8 cellular contexts compared by ENCODE assay signal in genomic region chr4:139556071-139556734, GRCh38. TPM values are rescaled to one million over a fixed set of nuclear protein-coding genes. Genes with fewer than 3 reads are reported as not detected.
DNase-seq lines count a peak whose midpoint lies in the region; ATAC-seq lines count a peak whose summit lies in the region.

Gene SETD7 (minus strand): TSS chr4:139556219. CDS start chr4:139556137, 82 bp downstream.

- intact Hi-C loops in left cardiac atrium (cut with DNase I) = no loop called here

- H3K27ac ChIP-seq in angular gyrus (ENCODE audit: low read depth, low read length) (peak within 1 kb of the TSS; percentile 92), urinary bladder (ENCODE audit: low read depth) (peak within 1 kb of the TSS; percentile 97)

- H3K27me3 Mint-ChIP-seq in T-helper 17 cell = no peaks in the 10 kb centered on the region

- peak within 1 kb of the TSS; percentile 69 for H3K4me3 ChIP-seq in HAP-1
- peak within 1 kb of the TSS; percentile 81 for H3K4me3 ChIP-seq in urinary bladder (ENCODE audit: low read depth, low read length)

- DNase-seq in DMS153 (lab: John Stamatoyannopoulos, UW) = peak; percentile 67
- peak; percentile 73 to 85 for DNase-seq in HAP-1 (ENCODE audit: low spot score in 2 of 2)
- peak; percentile 34 for DNase-seq in NCI-H1105 (lab: John Stamatoyannopoulos, UW)
- peak; percentile 37 to 53 (median 49) for DNase-seq in T-helper 17 cell
- peak; percentile 85 for DNase-seq in left cardiac atrium
- DNase-seq in pons (ENCODE audit: low spot score) = peak; percentile 79

- H3K27ac Mint-ChIP-seq in T-helper 17 cell = peak within 1 kb of the TSS; percentile 99

- no peaks in the 10 kb centered on the region for H3K27me3 ChIP-seq in HAP-1 (ENCODE audit: low read depth)

- in situ Hi-C loops in HAP-1 (cut with MboI; ENCODE audit: low sequenced_read_pairs) = no loop called here

- peak within 1 kb of the TSS; percentile 99 for H3K4me3 Mint-ChIP-seq in T-helper 17 cell

- peaks cover 5% of the 10 kb centered on the region for H3K36me3 Mint-ChIP-seq in T-helper 17 cell (ENCODE audit: low read depth)

- H3K36me3 ChIP-seq in HAP-1 (replicated peaks) (no peaks in the 10 kb centered on the region), urinary bladder (ENCODE audit: insufficient read depth) (no peaks in the 10 kb centered on the region)

- peaks cover 24% of the 10 kb centered on the region for H3K4me1 ChIP-seq in HAP-1
- no peaks in the 10 kb centered on the region for H3K4me1 ChIP-seq in urinary bladder (ENCODE audit: insufficient read depth)

- H3K9me3 ChIP-seq in HAP-1 (no peaks in the 10 kb centered on the region), T-helper 17 cell (ENCODE audit: control insufficient read depth, low read length, poor library complexity, severe bottlenecking) (no peaks in the 10 kb centered on the region)

- ATAC-seq in T-helper 17 cell (peak; percentile 28), left cardiac atrium (peak; percentile 73 to 80)

- H3K4me1 Mint-ChIP-seq in T-helper 17 cell = peaks cover 56% of the 10 kb centered on the region

- WGBS in urinary bladder = under 1% methylated on average over 63 of the region's 63 CpGs

RNA-seq across cellular contexts. Expression of gene SETD7, which starts in this region (rescaled TPM):
- total RNA-seq in T-helper 17 cell (10 to 100 TPM; 29.7 to 37.9 TPM), left cardiac atrium (10 to 100 TPM; 51.6 to 52.1 TPM), urinary bladder (77.5 TPM)
- 43.8 TPM for polyA plus RNA-seq in urinary bladder

Comparison
In these comparisons a context has a peak if more than half of its experiments do, and no peak if none do; other contexts are left out.
1. Peak in every context shown above with its lines: DNase-seq, ATAC-seq, H3K4me3 ChIP-seq and H3K27ac ChIP-seq.
2. DNase-seq: peak in every context shown above with its lines; median percentile 85 in left cardiac atrium; 79 in HAP-1; 79 in pons; 67 in DMS153; 49 in T-helper 17 cell; 34 in NCI-H1105.